Comparison of ENCODE assay signal across 8 cellular contexts in genomic region chr9:127555830-127556820, GRCh38. TPM values are rescaled to one million over a fixed set of nuclear protein-coding genes. Genes with fewer than 3 reads are reported as not detected.
DNase-seq lines count a peak whose midpoint lies in the region; ATAC-seq lines count a peak whose summit lies in the region.

No MANE protein-coding gene starts in this region.

- H3K36me3 Mint-ChIP-seq in activated naive CD4-positive, alpha-beta T cell treated with anti-CD3 and anti-CD28 coated beads for 36 hours (ENCODE audit: low read depth), result no peaks in the 10 kb centered on the region

- H3K4me1 Mint-ChIP-seq in activated naive CD4-positive, alpha-beta T cell treated with anti-CD3 and anti-CD28 coated beads for 36 hours (ENCODE audit: low read depth), result peaks cover 35% of the 10 kb centered on the region

- H3K4me3 Mint-ChIP-seq in activated naive CD4-positive, alpha-beta T cell treated with anti-CD3 and anti-CD28 coated beads for 36 hours, result no peak overlapping the region

- no peaks in the 10 kb centered on the region for H3K9me3 Mint-ChIP-seq in activated naive CD4-positive, alpha-beta T cell treated with anti-CD3 and anti-CD28 coated beads for 36 hours

- CTCF ChIA-PET in activated naive CD4-positive, alpha-beta T cell treated with anti-CD3 and anti-CD28 coated beads for 36 hours (lab: Charles Lee), result no interaction called here

- intact Hi-C loops in activated naive CD4-positive, alpha-beta T cell treated with anti-CD3 and anti-CD28 coated beads for 36 hours (cut with micrococcal nuclease), result no loop called here
- intact Hi-C loops in cardiac septum (cut with DNase I), result no loop called here

- H3K27me3 Mint-ChIP-seq in activated naive CD4-positive, alpha-beta T cell treated with anti-CD3 and anti-CD28 coated beads for 36 hours (ENCODE audit: low read depth), result no peaks in the 10 kb centered on the region

- H3K27ac Mint-ChIP-seq in activated naive CD4-positive, alpha-beta T cell treated with anti-CD3 and anti-CD28 coated beads for 36 hours, result no peak overlapping the region

- DNase-seq in Daoy (ENCODE audit: low read depth) (peak; percentile 100), RKO (ENCODE audit: low spot score) (peak; percentile 72), cardiac septum (ENCODE audit: low spot score) (peak; percentile 82), skeletal muscle cell (ENCODE audit: low read depth) (peak; percentile 84), pons (ENCODE audit: low spot score) (no peak)
- peak; percentile 62 for DNase-seq in activated naive CD4-positive, alpha-beta T cell treated with anti-CD3 and anti-CD28 coated beads for 36 hours

- no peak overlapping the region for H3K4me3 ChIP-seq in skeletal muscle cell (ENCODE audit: low read depth, low read length)

- no peak for ATAC-seq in GM19395 (IDR thresholded peaks at IDR 0.05; ENCODE audit: unreplicated experiment)
- no peak for ATAC-seq in HG03342 (IDR thresholded peaks at IDR 0.05; ENCODE audit: unreplicated experiment)

RNA-seq across cellular contexts. Expression of gene STXBP1, which starts 56.0 kb away (rescaled TPM):
- 26.3 and 41.9 TPM in 2 replicates for total RNA-seq in Daoy (2014; rRNA removed; shearing (Covaris generic))
- total RNA-seq in activated naive CD4-positive, alpha-beta T cell treated with anti-CD3 and anti-CD28 coated beads for 36 hours, result 10 to 100 TPM; 17.4 to 17.8 TPM
- 46.6 TPM for total RNA-seq in cardiac septum
